Comparison of ENCODE assay signal across 30 cellular contexts in genomic region chr20:44159711-44160110, GRCh38. TPM values are rescaled to one million over a fixed set of nuclear protein-coding genes. Genes with fewer than 3 reads are reported as not detected.
"Had no signal": no experiment of that assay in that cellular context is flagged by ENCODE, and none has a peak within 500 bp of the region (broad histone marks: within the 10 kb centered on the region; RNA-seq: fewer than 3 reads in every experiment).

No MANE protein-coding gene starts in this region.

- H3K27me3 ChIP-seq: heart right ventricle, neural progenitor cell, ovary, right lobe of liver, tibial nerve, upper lobe of left lung, uterus had no signal

- H3K4me3 ChIP-seq: dorsolateral prefrontal cortex, heart right ventricle, lower lobe of right lung, mucosa of descending colon, neural progenitor cell, ovary, right lobe of liver, smooth muscle cell, thoracic aorta, tibial nerve, upper lobe of left lung, uterus had no signal

- ATAC-seq: left colon; lower lobe of right lung; mucosa of descending colon; naive thymus-derived CD4-positive, alpha-beta T cell; right lobe of liver; stimulated activated memory B cell treated with anti-CD40 and anti-IgM and Interleukin-4, amounts not matched to agents 10 μg/mL and 1 μg/mL and 100 μg/mL, for 72 hours; stimulated activated naive CD8-positive, alpha-beta T cell treated with anti-CD3 and anti-CD28 coated beads, Interleukin-15, Interleukin-2, amounts not matched to agents 100 U/mL and 50 U/mL, for 24 hours had no signal

- H3K9ac ChIP-seq: neural progenitor cell had no signal

- H3K27ac ChIP-seq: dorsolateral prefrontal cortex, heart right ventricle, lower lobe of right lung, neural progenitor cell, ovary, right lobe of liver, tibial nerve, upper lobe of left lung had no signal

- FAIRE-seq: colon, islet of Langerhans had no signal

- H3K36me3 ChIP-seq: lower lobe of right lung, neural progenitor cell, ovary, right lobe of liver, tibial nerve, upper lobe of left lung, uterus had no signal

- H3K9me3 ChIP-seq: heart right ventricle, lower lobe of right lung, mucosa of descending colon, ovary, right lobe of liver, thoracic aorta, upper lobe of left lung, uterus had no signal

- H3K4me1 ChIP-seq: lower lobe of right lung, right lobe of liver, tibial nerve, upper lobe of left lung had no signal

- DNase-seq: central memory CD4-positive, alpha-beta T cell; dorsolateral prefrontal cortex; effector CD4-positive, alpha-beta T cell; foreskin fibroblast; glutamatergic neuron; heart right ventricle; hippocampal formation; left colon; left ventricle myocardium superior; lower lobe of right lung; mucosa of descending colon; naive thymus-derived CD4-positive, alpha-beta T cell; nucleus accumbens; ovary; right lobe of liver; stimulated activated CD4-positive, alpha-beta T cell treated with anti-CD3 and anti-CD28 coated beads, Interleukin-12 subunit alpha, Interleukin-12 subunit beta, amount 100 ng/mL, for 4 hours; stimulated activated CD4-positive, alpha-beta T cell treated with anti-CD3 and anti-CD28 coated beads, Interleukin-1b, Interleukin-23, amount 100 ng/mL, for 48 hours; stimulated activated CD4-positive, alpha-beta T cell treated with anti-CD3 and anti-CD28 coated beads, Interleukin-4, amount 100 ng/mL, for 4 hours; stimulated activated naive CD8-positive, alpha-beta T cell treated with anti-CD3 and anti-CD28 coated beads, Interleukin-15, Interleukin-2, amounts not matched to agents 100 U/mL and 50 U/mL, for 24 hours; substantia nigra; uterus had no signal

RNA-seq across cellular contexts. Expression of gene JPH2, which starts 27.3 kb away (rescaled TPM):
- total RNA-seq: pulmonary artery endothelial cell had no signal
